ENCODE assay signal across 1 cellular context in the genomic region with DNA sequence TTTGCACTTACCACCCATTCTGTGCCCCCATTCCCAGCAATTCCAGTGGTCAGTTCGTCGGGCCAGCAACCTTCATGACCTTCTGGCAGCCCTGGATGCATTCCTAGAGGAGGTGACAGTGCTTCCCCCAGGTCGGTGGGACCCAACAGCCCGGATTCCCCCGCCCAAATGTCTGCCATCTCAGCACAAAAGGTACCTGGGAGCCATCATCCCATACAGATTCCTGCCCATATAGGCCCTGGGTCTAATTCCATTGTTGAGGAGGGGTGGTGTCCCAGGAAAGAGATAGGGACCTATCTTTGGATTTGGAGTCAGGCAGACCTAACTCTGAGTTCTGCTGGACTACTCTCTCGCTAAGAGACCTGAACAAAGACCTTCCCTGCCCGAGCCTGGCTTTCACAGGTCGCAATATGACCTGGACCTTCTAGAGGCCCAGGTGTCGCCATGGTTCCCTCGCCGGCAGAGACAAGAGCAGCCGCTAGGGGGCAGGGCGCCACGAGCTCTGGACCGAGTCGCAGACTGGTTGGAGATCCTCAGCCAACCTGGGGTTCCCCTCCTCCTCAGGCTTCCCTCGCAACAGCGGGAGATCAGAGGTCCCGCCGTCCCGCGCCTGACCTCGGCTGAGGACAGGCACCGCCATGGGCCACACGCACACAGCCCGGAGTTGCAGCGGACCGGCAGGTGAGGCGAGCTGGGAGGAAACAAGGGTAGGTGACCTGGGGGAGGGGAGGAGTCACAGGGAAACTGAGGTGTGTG.
TF ChIP-seq lines count a peak whose summit lies in the region.

No MANE protein-coding gene starts in this region.

TF ChIP-seq in HCT116, 20 proteins besides CTCF, POLR2A, EP300 and RAD21 (continued from another document):
- TF ChIP-seq TCF7L2 (IDR thresholded peaks at IDR 0.05; ENCODE audit: borderline replicate concordance, extremely low read depth, insufficient read depth, insufficient read length), result peak; percentile 88
